Comparison of ENCODE assay signal across 25 cellular contexts in genomic region chr15:90644526-90644925, GRCh38.
DNase-seq lines count a peak whose midpoint lies in the region; ATAC-seq and TF ChIP-seq lines count a peak whose summit lies in the region.
"Had no signal": no experiment of that assay in that cellular context is flagged by ENCODE, and none has a peak within 500 bp of the region (broad histone marks: within the 10 kb centered on the region; RNA-seq: fewer than 3 reads in every experiment).

No MANE protein-coding gene starts in this region.

- H3K27ac Mint-ChIP-seq in activated naive CD8-positive, alpha-beta T cell treated with anti-CD3 and anti-CD28 coated beads for 36 hours = peak overlapping the region; percentile 44
- no peak overlapping the region for H3K27ac Mint-ChIP-seq in activated naive CD8-positive, alpha-beta T cell treated with anti-CD3 and anti-CD28 coated beads, Interleukin-2, amount 50 U/mL, for 24 hours
- H3K27ac Mint-ChIP-seq in glutamatergic neuron (ENCODE audit: unreplicated experiment) = peak overlapping the region; percentile 83
- H3K27ac Mint-ChIP-seq in stimulated activated naive CD8-positive, alpha-beta T cell treated with anti-CD3 and anti-CD28 coated beads, Interleukin-15, amount 100 ng/mL, for 72 hours = peak overlapping the region in 1 of 2 donors; percentile 73

- H3K4me3 Mint-ChIP-seq in activated naive CD8-positive, alpha-beta T cell treated with anti-CD3 and anti-CD28 coated beads for 36 hours = no peak overlapping the region
- no peak overlapping the region for H3K4me3 Mint-ChIP-seq in activated naive CD8-positive, alpha-beta T cell treated with anti-CD3 and anti-CD28 coated beads, Interleukin-2, amount 50 U/mL, for 24 hours
- no peak overlapping the region for H3K4me3 Mint-ChIP-seq in glutamatergic neuron (ENCODE audit: unreplicated experiment)
- H3K4me3 Mint-ChIP-seq in stimulated activated naive CD8-positive, alpha-beta T cell treated with anti-CD3 and anti-CD28 coated beads, Interleukin-15, amount 100 ng/mL, for 72 hours = no peak overlapping the region
- H3K4me3 Mint-ChIP-seq: activated CD4-positive, alpha-beta T cell treated with anti-CD3 and anti-CD28 coated beads for 36 hours; activated T-cell treated with anti-CD3 and anti-CD28 coated beads, Interleukin-2, amount 50 U/mL, for 4 hours had no signal

- no peak for TF ChIP-seq CTCF in VCaP (conservative IDR thresholded peaks at IDR 0.05)
- TF ChIP-seq CTCF in glutamatergic neuron (IDR thresholded peaks at IDR 0.05; ENCODE audit: partially characterized antibody, unreplicated experiment) = no peak

- H3K27ac ChIP-seq in VCaP = peak overlapping the region; percentile 14; the same call in 1 of the 2 replicates
- H3K27ac ChIP-seq: BLaER1, HL-60, KMS-11, psoas muscle, transverse colon had no signal

- H3K9me3 Mint-ChIP-seq in activated naive CD8-positive, alpha-beta T cell treated with anti-CD3 and anti-CD28 coated beads for 36 hours = no peaks in the 10 kb centered on the region
- H3K9me3 Mint-ChIP-seq in activated naive CD8-positive, alpha-beta T cell treated with anti-CD3 and anti-CD28 coated beads, Interleukin-2, amount 50 U/mL, for 24 hours = no peaks in the 10 kb centered on the region
- H3K9me3 Mint-ChIP-seq in glutamatergic neuron (ENCODE audit: unreplicated experiment) = peaks cover 4% of the 10 kb centered on the region
- H3K9me3 Mint-ChIP-seq in stimulated activated naive CD8-positive, alpha-beta T cell treated with anti-CD3 and anti-CD28 coated beads, Interleukin-15, amount 100 ng/mL, for 72 hours = no peaks in the 10 kb centered on the region
- H3K9me3 Mint-ChIP-seq: activated T-cell treated with anti-CD3 and anti-CD28 coated beads, Interleukin-2, amount 50 U/mL, for 4 hours had no signal

- no peaks in the 10 kb centered on the region for H3K27me3 Mint-ChIP-seq in activated naive CD8-positive, alpha-beta T cell treated with anti-CD3 and anti-CD28 coated beads for 36 hours
- no peaks in the 10 kb centered on the region for H3K27me3 Mint-ChIP-seq in activated naive CD8-positive, alpha-beta T cell treated with anti-CD3 and anti-CD28 coated beads, Interleukin-2, amount 50 U/mL, for 24 hours
- H3K27me3 Mint-ChIP-seq in glutamatergic neuron (ENCODE audit: unreplicated experiment) = peaks cover 13% of the 10 kb centered on the region
- no peaks in the 10 kb centered on the region for H3K27me3 Mint-ChIP-seq in stimulated activated naive CD8-positive, alpha-beta T cell treated with anti-CD3 and anti-CD28 coated beads, Interleukin-15, amount 100 ng/mL, for 72 hours
- H3K27me3 Mint-ChIP-seq: activated CD4-positive, alpha-beta T cell treated with anti-CD3 and anti-CD28 coated beads for 36 hours had no signal

- ATAC-seq in activated naive CD8-positive, alpha-beta T cell treated with anti-CD3 and anti-CD28 coated beads, Interleukin-2, amount 50 U/mL, for 24 hours = no peak
- ATAC-seq in GM19328 (IDR thresholded peaks at IDR 0.05; ENCODE audit: unreplicated experiment) = no peak
- no peak for ATAC-seq in stimulated activated naive CD8-positive, alpha-beta T cell treated with anti-CD3 and anti-CD28 coated beads, Interleukin-15, amount 100 ng/mL, for 72 hours
- ATAC-seq in GM19395 (IDR thresholded peaks at IDR 0.05; ENCODE audit: unreplicated experiment) = no peak
- ATAC-seq: activated CD4-positive, alpha-beta T cell treated with anti-CD3 and anti-CD28 coated beads for 36 hours; activated T-cell treated with anti-CD3 and anti-CD28 coated beads, Interleukin-2, amount 50 U/mL, for 4 hours; left lobe of liver; psoas muscle; sciatic nerve; SK-N-SH treated with all-trans-retinoic acid at 6 μM for 48 hours had no signal

- intact Hi-C loops in posterior vena cava (cut with DNase I) = loop anchor here in 1 of 2 donors (10.0 kb wide), 1 partner anchor 240 kb away; the partner anchor contains the start of gene FES

- no peak for DNase-seq in activated naive CD8-positive, alpha-beta T cell treated with anti-CD3 and anti-CD28 coated beads for 36 hours
- DNase-seq in activated naive CD8-positive, alpha-beta T cell treated with anti-CD3 and anti-CD28 coated beads, Interleukin-2, amount 50 U/mL, for 24 hours = no peak
- DNase-seq in glutamatergic neuron (no peak), posterior vena cava (ENCODE audit: low spot score) (peak; percentile 5)
- no peak for DNase-seq in stimulated activated naive CD8-positive, alpha-beta T cell treated with anti-CD3 and anti-CD28 coated beads, Interleukin-15, amount 100 ng/mL, for 72 hours
- DNase-seq: activated CD4-positive, alpha-beta T cell treated with anti-CD3 and anti-CD28 coated beads for 36 hours; activated naive CD4-positive, alpha-beta T cell; activated T-cell treated with anti-CD3 and anti-CD28 coated beads, Interleukin-2, amount 50 U/mL, for 4 hours; effector CD8-positive, alpha-beta T cell; mesenchymal stem cell; MM.1S; NCI-H2029; occipital lobe; psoas muscle; stimulated activated CD4-positive, alpha-beta T cell treated with anti-CD3 and anti-CD28 coated beads, Interleukin-2, amount 100 ng/mL, for 48 hours; transverse colon had no signal

- H3K4me1 Mint-ChIP-seq in activated naive CD8-positive, alpha-beta T cell treated with anti-CD3 and anti-CD28 coated beads for 36 hours = peaks cover 17% of the 10 kb centered on the region
- peaks cover 19% of the 10 kb centered on the region for H3K4me1 Mint-ChIP-seq in activated naive CD8-positive, alpha-beta T cell treated with anti-CD3 and anti-CD28 coated beads, Interleukin-2, amount 50 U/mL, for 24 hours
- H3K4me1 Mint-ChIP-seq in glutamatergic neuron (ENCODE audit: low read depth, unreplicated experiment) = peaks cover 25% of the 10 kb centered on the region
- peaks cover 20% of the 10 kb centered on the region for H3K4me1 Mint-ChIP-seq in stimulated activated naive CD8-positive, alpha-beta T cell treated with anti-CD3 and anti-CD28 coated beads, Interleukin-15, amount 100 ng/mL, for 72 hours

- H3K36me3 Mint-ChIP-seq in activated naive CD8-positive, alpha-beta T cell treated with anti-CD3 and anti-CD28 coated beads for 36 hours = peaks cover 17% of the 10 kb centered on the region
- peaks cover 12% of the 10 kb centered on the region for H3K36me3 Mint-ChIP-seq in activated naive CD8-positive, alpha-beta T cell treated with anti-CD3 and anti-CD28 coated beads, Interleukin-2, amount 50 U/mL, for 24 hours (ENCODE audit: low read depth)
- peaks cover 19% of the 10 kb centered on the region for H3K36me3 Mint-ChIP-seq in glutamatergic neuron (ENCODE audit: unreplicated experiment)
